ENCODE assay signal across 24 cellular contexts in genomic region chr10:549391-549790, GRCh38.
DNase-seq lines count a peak whose midpoint lies in the region; ATAC-seq and TF ChIP-seq lines count a peak whose summit lies in the region.
"Had no signal": no experiment of that assay in that cellular context is flagged by ENCODE, and none has a peak within 500 bp of the region (broad histone marks: within the 10 kb centered on the region; RNA-seq: fewer than 3 reads in every experiment).

No MANE protein-coding gene starts in this region.

- H3K36me3 Mint-ChIP-seq in glutamatergic neuron (ENCODE audit: unreplicated experiment), result no peaks in the 10 kb centered on the region
- H3K36me3 Mint-ChIP-seq: CD4-positive, CD25-positive, alpha-beta regulatory T cell had no signal

- TF ChIP-seq CTCF in OCI-LY1 (IDR thresholded peaks at IDR 0.05; ENCODE audit: low read length) (no peak), glutamatergic neuron (IDR thresholded peaks at IDR 0.05; ENCODE audit: partially characterized antibody, unreplicated experiment) (no peak), osteoblast (IDR thresholded peaks at IDR 0.05; ENCODE audit: extremely low read depth, low read depth, low read length) (no peak), stomach (IDR thresholded peaks at IDR 0.05) (no peak)

- no peak for ATAC-seq in GM21529 (IDR thresholded peaks at IDR 0.05; ENCODE audit: unreplicated experiment)
- ATAC-seq: HCT116 had no signal

- DNase-seq in glutamatergic neuron (no peak), osteoblast (ENCODE audit: insufficient read length, low spot score, missing footprints) (peak; percentile 62), stomach (peak; percentile 20), AG20443 (ENCODE audit: low spot score) (no peak), amygdala (lab: John Stamatoyannopoulos, UW) (no peak)
- DNase-seq: CD4-positive, CD25-positive, alpha-beta regulatory T cell; GOT3; IMR-90; KG1; MG63; NCI-H1105 treated with DMSO at 0.1 percent for 48 hours; NCI-H146; NCI-H1930; NCI-H2107; NCI-H446; NCI-H526; NCI-H82; NK-92 treated with Interleukin-12 subunit alpha and Interleukin-12 subunit beta, amount 100 ng/mL, for 24 hours; SHP77 had no signal

- no peak overlapping the region for H3K4me3 Mint-ChIP-seq in glutamatergic neuron (ENCODE audit: unreplicated experiment)
- H3K4me3 Mint-ChIP-seq: CD4-positive, CD25-positive, alpha-beta regulatory T cell had no signal

- peak overlapping the region; percentile 6; the same call in 1 of the 2 replicates for H3K4me2 ChIP-seq in OCI-LY1 (ENCODE audit: low read length)
- no peak overlapping the region for H3K4me2 ChIP-seq in osteoblast (ENCODE audit: insufficient read depth, low read length)
- H3K4me2 ChIP-seq: BLaER1 had no signal

- no peak overlapping the region for H3K4me3 ChIP-seq in OCI-LY1 (ENCODE audit: low read depth, low read length, poor library complexity, severe bottlenecking)
- no peak overlapping the region for H3K4me3 ChIP-seq in osteoblast (ENCODE audit: insufficient read depth, low read length)
- H3K4me3 ChIP-seq in stomach, result no peak overlapping the region
- H3K4me3 ChIP-seq: BLaER1, MG63 had no signal

- no peaks in the 10 kb centered on the region for H3F3A ChIP-seq in OCI-LY1 (ENCODE audit: insufficient read depth, low read length)

- H4K20me1 ChIP-seq in OCI-LY1 (ENCODE audit: insufficient read depth, low read length) (no peaks in the 10 kb centered on the region), osteoblast (ENCODE audit: insufficient read depth, low read length) (peaks cover 71% of the 10 kb centered on the region)

- H3K9me3 Mint-ChIP-seq in glutamatergic neuron (ENCODE audit: unreplicated experiment), result peaks cover 7% of the 10 kb centered on the region
- H3K9me3 Mint-ChIP-seq: CD4-positive, CD25-positive, alpha-beta regulatory T cell had no signal

- H3K27me3 ChIP-seq in OCI-LY1 (ENCODE audit: insufficient read depth, low read length) (no peaks in the 10 kb centered on the region), osteoblast (ENCODE audit: insufficient read depth, low read length) (no peaks in the 10 kb centered on the region), stomach (no peaks in the 10 kb centered on the region)
- H3K27me3 ChIP-seq: BLaER1, MG63 had no signal

- peak overlapping the region; percentile 1 for H3K27ac Mint-ChIP-seq in glutamatergic neuron (ENCODE audit: unreplicated experiment)
- H3K27ac Mint-ChIP-seq: CD4-positive, CD25-positive, alpha-beta regulatory T cell had no signal

- H3K9me3 ChIP-seq in OCI-LY1 (ENCODE audit: low read length) (no peaks in the 10 kb centered on the region), osteoblast (ENCODE audit: low read depth, low read length) (no peaks in the 10 kb centered on the region), stomach (no peaks in the 10 kb centered on the region)
- H3K9me3 ChIP-seq: BLaER1, MG63 had no signal

- no peak for TF ChIP-seq POLR2A in stomach (IDR thresholded peaks at IDR 0.05)

- intact Hi-C loops in stomach (cut with DNase I; ENCODE audit: low total_unique reads), result no loop called here

- H3K4me1 ChIP-seq in OCI-LY1 (ENCODE audit: insufficient read depth, low read length, severe bottlenecking) (peaks cover 88% of the 10 kb centered on the region), osteoblast (ENCODE audit: insufficient read depth, low read length) (peaks cover 5% of the 10 kb centered on the region), stomach (peaks cover 5 to 47% (median 22%) of the 10 kb centered on the region in 4 donors)

- H3K79me2 ChIP-seq in OCI-LY1 (ENCODE audit: insufficient read depth, low read length), result peaks cover 31% of the 10 kb centered on the region
- peaks cover 88% of the 10 kb centered on the region for H3K79me2 ChIP-seq in osteoblast (ENCODE audit: insufficient read depth, low read length)

- no peak for TF ChIP-seq EP300 in stomach (IDR thresholded peaks at IDR 0.05)

- H3K9me2 ChIP-seq in OCI-LY1 (ENCODE audit: low read depth, low read length), result no peaks in the 10 kb centered on the region

- H2AFZ ChIP-seq in OCI-LY1 (ENCODE audit: low read length), result no peak overlapping the region
- H2AFZ ChIP-seq in osteoblast (ENCODE audit: low read length), result no peak overlapping the region

- H3K9ac ChIP-seq in OCI-LY1 (ENCODE audit: low read length), result no peak overlapping the region; the same call in 1 of the 2 replicates
- H3K9ac ChIP-seq: BLaER1 had no signal

- WGBS in stomach, 5 donors, result 86 to 91% (median 87%) methylated on average over 10 to 16 of the region's 16 CpGs

- peaks cover 29% of the 10 kb centered on the region for H3K4me1 Mint-ChIP-seq in glutamatergic neuron (ENCODE audit: low read depth, unreplicated experiment)

- peaks cover 5% of the 10 kb centered on the region for H3K27me3 Mint-ChIP-seq in glutamatergic neuron (ENCODE audit: unreplicated experiment)

- H3K36me3 ChIP-seq in OCI-LY1 (ENCODE audit: insufficient read depth, low read length) (peaks cover 14% of the 10 kb centered on the region), osteoblast (ENCODE audit: insufficient read depth, low read length) (no peaks in the 10 kb centered on the region), stomach (no peaks in the 10 kb centered on the region)
- H3K36me3 ChIP-seq: BLaER1, MG63 had no signal

- H3K27ac ChIP-seq in OCI-LY1 (ENCODE audit: low read depth, low read length, poor library complexity, severe bottlenecking) (peak overlapping the region; percentile 90), osteoblast (ENCODE audit: low read depth, low read length) (no peak overlapping the region), stomach (no peak overlapping the region)
- H3K27ac ChIP-seq: BLaER1, RWPE1 had no signal

Comparison
In these comparisons a context has a peak if more than half of its experiments do, and no peak if none do; other contexts are left out.
1. DNase-seq: peak in osteoblast (single experiment) and stomach (single experiment); none in glutamatergic neuron (single experiment), AG20443 (single experiment) and amygdala (0 of 56).